11 cellular contexts compared by ENCODE assay signal in genomic region chr3:180870008-180870733, GRCh38. TPM values are rescaled to one million over a fixed set of nuclear protein-coding genes. Genes with fewer than 3 reads are reported as not detected.
DNase-seq lines count a peak whose midpoint lies in the region; ATAC-seq, FAIRE-seq and TF ChIP-seq lines count a peak whose summit lies in the region.
"Had no signal": no experiment of that assay in that cellular context is flagged by ENCODE, and none has a peak within 500 bp of the region (broad histone marks: within the 10 kb centered on the region; RNA-seq: fewer than 3 reads in every experiment).

No MANE protein-coding gene starts in this region.

- intact Hi-C loops in HepG2 (cut with micrococcal nuclease; ENCODE audit: unreplicated experiment) (no loop called here), spleen (cut with DNase I; ENCODE audit: low total_unique reads) (no loop called here), natural killer cell (cut with micrococcal nuclease) (no loop called here)

- TF ChIP-seq POLR2A in HepG2 (IDR thresholded peaks at IDR 0.05; ENCODE audit: insufficient read depth in 1 of 2, low read depth in 2 of 2, low read length in 2 of 2) (no peak), spleen (IDR thresholded peaks at IDR 0.05) (peak in 1 of 3 donors; percentile 38)

- no peaks in the 10 kb centered on the region for H4K20me1 ChIP-seq in HepG2 (ENCODE audit: insufficient read depth, low read length)

- no peak overlapping the region for H3K9ac ChIP-seq in duodenal mucosa (ENCODE audit: low read depth in 1 of 2, low read length in 2 of 2)
- H3K9ac ChIP-seq in HepG2 (ENCODE audit: insufficient read depth, low read depth, low read length), result no peak overlapping the region

- in situ Hi-C loops in HepG2 (cut with HindIII; ENCODE audit: extremely low pct_ligation_motif_present, low pct_unique_long_range_greater_than_20kb), result no loop called here

- no peak for TF ChIP-seq CTCF in HFF-Myc (IDR thresholded peaks at IDR 0.05; ENCODE audit: low read depth, low read length, missing control alignments)
- TF ChIP-seq CTCF in HepG2 (CRISPR knock-in tag; IDR thresholded peaks at IDR 0.05), result no peak
- no peak for TF ChIP-seq CTCF in spleen (IDR thresholded peaks at IDR 0.05 in 8 of 11, conservative IDR thresholded peaks at IDR 0.05 in 3 of 11)
- no peak for TF ChIP-seq CTCF in natural killer cell (IDR thresholded peaks at IDR 0.05)

- H3K9me3 ChIP-seq in duodenal mucosa (ENCODE audit: control insufficient read depth in 1 of 2, low read length in 2 of 2) (no peaks in the 10 kb centered on the region), HepG2 (ENCODE audit: low read length) (no peaks in the 10 kb centered on the region), spleen (no peaks in the 10 kb centered on the region)

- WGBS in HepG2 (ENCODE audit: low lambda C conversion rate), result 23% methylated on average over 28 of the region's 28 CpGs
- WGBS in spleen, 5 donors, result 26 to 40% (median 26%) methylated on average over 28 of the region's 28 CpGs

- H3K27me3 Mint-ChIP-seq in natural killer cell (ENCODE audit: low read depth in 2 of 2), result peaks cover 15 to 38% of the 10 kb centered on the region in 2 donors

- H3K27ac ChIP-seq in duodenal mucosa (ENCODE audit: low read depth, low read length) (no peak overlapping the region), HepG2 (ENCODE audit: extremely low read length, insufficient read depth, low read length) (no peak overlapping the region), spleen (peak overlapping the region in 7 of 8 donors; percentile 26 to 76 (median 67))

- no peak overlapping the region for H3K27ac Mint-ChIP-seq in natural killer cell

- no peak for TF ChIP-seq RAD21 in HepG2 (CRISPR knock-in tag; IDR thresholded peaks at IDR 0.05)

- H3K36me3 ChIP-seq in duodenal mucosa (ENCODE audit: control insufficient read depth in 1 of 2, insufficient read depth in 2 of 2, low read length in 2 of 2), result no peaks in the 10 kb centered on the region
- H3K36me3 ChIP-seq in HepG2 (replicated peaks in 1 of 2; ENCODE audit: control insufficient read depth in 1 of 2, insufficient read depth in 2 of 2, low read length in 2 of 2), result no peaks in the 10 kb centered on the region
- H3K36me3 ChIP-seq in spleen, result no peaks in the 10 kb centered on the region

- CTCF ChIA-PET in HepG2 (lab: Yijun Ruan, JAX; ENCODE audit: low intra/inter-chr PET ratio, low total read pairs), result no interaction called here

- H3K4me3 ChIP-seq in HFF-Myc (replicated peaks; ENCODE audit: low read depth, low read length), result 0 out of 2 replicates have a peak overlapping the region, but pooled peaks have one; percentile 2
- peak overlapping the region; percentile 4 to 40 for H3K4me3 ChIP-seq in duodenal mucosa (ENCODE audit: low read depth in 1 of 2, low read length in 2 of 2)
- H3K4me3 ChIP-seq in HepG2 (replicated peaks in 1 of 3; ENCODE audit: insufficient read depth in 1 of 3, low read depth in 2 of 3, low read length in 3 of 3), result no peak overlapping the region; a peak in 1 of 6 replicates
- H3K4me3 ChIP-seq in spleen, result peak overlapping the region; percentile 4 to 65 (median 30)

- TF ChIP-seq EP300 in HepG2 (IDR thresholded peaks at IDR 0.05; ENCODE audit: low read depth in 2 of 2, low read length in 2 of 2) (no peak), HepG2 (CRISPR knock-in tag; IDR thresholded peaks at IDR 0.05; ENCODE audit: borderline replicate concordance) (no peak)

- no peak overlapping the region for H2AFZ ChIP-seq in HepG2 (ENCODE audit: low read length)

- H3K4me3 Mint-ChIP-seq in natural killer cell, result no peak overlapping the region

- H3K27me3 ChIP-seq in duodenal mucosa (ENCODE audit: control insufficient read depth in 1 of 2, insufficient read depth in 2 of 2, low read length in 2 of 2) (no peaks in the 10 kb centered on the region), HepG2 (ENCODE audit: control insufficient read depth in 1 of 2, insufficient read depth in 2 of 2, low read length in 2 of 2) (peaks cover 0 to 21% of the 10 kb centered on the region in 2 experiments; a peak in 3 of 5 replicates), spleen (replicated peaks in 1 of 7) (peaks cover 0 to 22% (median 0%) of the 10 kb centered on the region in 7 donors)

- FAIRE-seq in HepG2 (lab: Jason Lieb, UNC), result no peak
- FAIRE-seq: frontal cortex had no signal

- POLR2A ChIA-PET in HepG2 (lab: Yijun Ruan, JAX), result no interaction called here

- DNase-seq in HFF-Myc (ENCODE audit: extremely low read depth, low read depth), result no peak
- DNase-seq in HepG2 (ENCODE audit: low spot score), result no peak
- no peak for DNase-seq in spleen
- no peak for DNase-seq in natural killer cell
- no peak for DNase-seq in NCI-H1105 treated with DMSO at 0.1 percent for 48 hours (lab: John Stamatoyannopoulos, UW)
- DNase-seq in stimulated activated naive CD4-positive, alpha-beta T cell treated with Interleukin-2 at 50 U/mL for 16 hours (lab: John Stamatoyannopoulos, UW), result no peak
- DNase-seq: HCEC 1CT, SHP77 had no signal

- H3K4me1 Mint-ChIP-seq in natural killer cell, result no peaks in the 10 kb centered on the region

- BruUV-seq in HepG2 (replicated peaks; lab: Mats Ljungman, UMichigan), result no TSS peak

- peak overlapping the region; percentile 29 for H3K4me2 ChIP-seq in HepG2 (ENCODE audit: low read depth, low read length)

- H3K4me1 ChIP-seq in duodenal mucosa (ENCODE audit: control insufficient read depth in 1 of 2, insufficient read depth in 2 of 2, low read length in 2 of 2), result no peaks in the 10 kb centered on the region
- H3K4me1 ChIP-seq in HepG2 (ENCODE audit: insufficient read depth, low read length), result no peaks in the 10 kb centered on the region
- no peaks in the 10 kb centered on the region for H3K4me1 ChIP-seq in spleen

- no peaks in the 10 kb centered on the region for H3K79me2 ChIP-seq in HepG2 (ENCODE audit: insufficient read depth, low read length)

- ATAC-seq in HepG2, result peak; percentile 93
- no peak for ATAC-seq in natural killer cell
- ATAC-seq in GM18873 (IDR thresholded peaks at IDR 0.05; ENCODE audit: low FRiP score, unreplicated experiment), result no peak

- H3K9me3 Mint-ChIP-seq in natural killer cell, result no peaks in the 10 kb centered on the region

- H3K36me3 Mint-ChIP-seq in natural killer cell, result no peaks in the 10 kb centered on the region

TF ChIP-seq in HepG2, 621 proteins besides CTCF, POLR2A, EP300 and RAD21 (continues in another document):
- TF ChIP-seq HNF4A (CRISPR knock-in tag; IDR thresholded peaks at IDR 0.05) (no peak), CAMTA2 (CRISPR knock-in tag; IDR thresholded peaks at IDR 0.05; ENCODE audit: borderline replicate concordance) (no peak), ZNF670 (CRISPR knock-in tag; IDR thresholded peaks at IDR 0.05; ENCODE audit: borderline replicate concordance) (no peak), U2AF2 (IDR thresholded peaks at IDR 0.05; ENCODE audit: low read depth, low read length) (no peak), SATB2 (CRISPR knock-in tag; IDR thresholded peaks at IDR 0.05) (no peak)

RNA-seq across cellular contexts. Expression of gene FXR1, which starts 42.3 kb away (rescaled TPM):
- total RNA-seq in HepG2 (2016; rRNA removed; fragmentation: Illumina TruSeq; extraction: Trizol) (132 and 205 TPM in 2 replicates), spleen (100 to 1,000 TPM in 5 of 7 donors, 10 to 100 TPM in 2; 98.1 to 141 (median 105) TPM), natural killer cell (100 to 1,000 TPM; 135 to 149 (median 148) TPM)
- total RNA-seq in HepG2 (2016; cell fraction: cytosol; rRNA removed; fragmentation: Illumina TruSeq; extraction: Trizol; ENCODE audit: low read depth), result 37.1 and 44.6 TPM in 2 replicates
- total RNA-seq in HepG2 (2016; cell fraction: insoluble cytoplasmic fraction; rRNA removed; fragmentation: Illumina TruSeq; extraction: Trizol), result 135 and 198 TPM in 2 replicates
- total RNA-seq in HepG2 (2016; cell fraction: membrane; rRNA removed; fragmentation: Illumina TruSeq; extraction: Trizol), result 87.8 and 120 TPM in 2 replicates
- total RNA-seq in HepG2 (2016; cell fraction: nucleus; rRNA removed; fragmentation: Illumina TruSeq; extraction: Trizol), result 128 and 139 TPM in 2 replicates
- polyA plus RNA-seq in HepG2 (2011; rRNA removed) (86.5 and 104 TPM in 2 replicates), spleen (10 to 100 TPM; 43.4 to 50.7 (median 49.9) TPM)
- polyA plus RNA-seq in HepG2 (2011; cell fraction: cytosol; rRNA removed), result 82.8 and 98.2 TPM in 2 replicates
- 47.1 and 61.6 TPM in 2 replicates for polyA plus RNA-seq in HepG2 (2011; cell fraction: nucleus; rRNA removed)
- 119 and 140 TPM in 2 replicates for polyA plus RNA-seq in HepG2 (2012)
- polyA plus RNA-seq in HepG2 (2016; cell fraction: cytosol; fragmentation: Illumina TruSeq; extraction: Trizol; ENCODE audit: low read depth), result 22.4 and 28.0 TPM in 2 replicates
- polyA plus RNA-seq in HepG2 (2016; cell fraction: insoluble cytoplasmic fraction; fragmentation: Illumina TruSeq; extraction: Trizol; ENCODE audit: low read depth), result 179 and 182 TPM in 2 replicates
- 62.8 and 82.1 TPM in 2 replicates for polyA plus RNA-seq in HepG2 (2016; cell fraction: membrane; fragmentation: Illumina TruSeq; extraction: Trizol; ENCODE audit: low read depth)
- polyA plus RNA-seq in HepG2 (2016; cell fraction: nucleus; fragmentation: Illumina TruSeq; extraction: Trizol; ENCODE audit: insufficient read depth, low read depth), result 103 and 104 TPM in 2 replicates
- polyA minus RNA-seq in HepG2 (2011; rRNA and poly(A)+ RNA removed; ENCODE audit: low replicate concordance), result 75.9 and 134 TPM in 2 replicates
- polyA minus RNA-seq in HepG2 (2011; cell fraction: cytosol; rRNA and poly(A)+ RNA removed), result 87.1 and 98.8 TPM in 2 replicates
- polyA minus RNA-seq in HepG2 (2011; cell fraction: nucleus; rRNA and poly(A)+ RNA removed), result 248 and 258 TPM in 2 replicates

Comparison
In these comparisons a context has a peak if more than half of its experiments do, and no peak if none do; other contexts are left out.
1. H3K4me3 ChIP-seq: peak in HFF-Myc (single experiment), duodenal mucosa (2 of 2) and spleen (8 of 8); none in HepG2 (0 of 3).
2. H3K27ac ChIP-seq: peak in spleen (7 of 8); none in duodenal mucosa (single experiment) and HepG2 (single experiment).